In the genomic region with DNA sequence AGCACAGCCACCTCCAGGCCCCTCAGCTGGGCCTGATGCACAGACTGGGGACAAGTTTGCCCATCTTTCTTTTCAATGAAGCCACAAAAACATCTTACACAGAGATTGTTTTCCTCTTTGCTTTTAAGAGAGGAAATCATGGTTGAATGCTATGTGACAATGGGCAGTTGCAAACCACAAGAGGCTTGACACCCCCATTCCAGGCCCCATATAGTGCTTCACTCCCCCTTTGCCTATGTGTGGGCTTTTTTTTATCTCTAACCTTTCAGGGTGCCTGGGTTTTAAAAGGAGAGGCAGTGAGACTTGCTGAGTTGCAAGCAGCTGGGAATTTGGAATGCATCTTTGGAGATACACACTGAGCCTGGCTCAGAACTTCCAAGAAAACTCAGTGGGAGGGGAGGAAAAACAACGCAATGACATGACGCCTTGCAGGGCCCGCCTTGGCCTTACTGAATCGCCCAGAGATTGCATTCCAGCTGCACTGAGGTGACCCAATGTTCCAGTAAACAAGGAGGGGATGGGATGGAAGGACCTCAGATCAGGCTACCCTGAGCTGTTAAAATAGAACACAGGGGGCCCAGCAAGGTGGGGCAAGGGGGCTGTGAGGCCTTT, we compare ENCODE assay signal across 9 cellular contexts.
DNase-seq lines count a peak whose midpoint lies in the region; ATAC-seq and TF ChIP-seq lines count a peak whose summit lies in the region.
"Had no signal": no experiment of that assay in that cellular context is flagged by ENCODE, and none has a peak within 500 bp of the region (broad histone marks: within the 10 kb centered on the region; RNA-seq: fewer than 3 reads in every experiment).

No MANE protein-coding gene starts in this region.

- ATAC-seq in activated T-helper 17 cell treated with anti-CD3 and anti-CD28 coated beads, Interleukin-2, amount 50 U/mL, for 72 hours (replicated peaks) = no peak
- ATAC-seq in gastroesophageal sphincter = peak; percentile 88
- ATAC-seq in upper lobe of left lung (ENCODE audit: low FRiP score in 2 of 2) = peak; percentile 55 to 91

- H3K9ac ChIP-seq in neuronal stem cell (ENCODE audit: low read depth, low read length, poor library complexity) = no peak overlapping the region

- H2BK5ac ChIP-seq in neuronal stem cell (ENCODE audit: low read length) = no peak overlapping the region

- intact Hi-C loops in activated T-helper 2 cell treated with anti-CD3 and anti-CD28 coated beads, Interferon-gamma antibody, Interleukin-2, Interleukin-4, amounts not matched to agents 10 μg/mL and 5 μg/mL and 100 μg/mL, durations not matched to agents 14 hours and 24 hours and 36 hours (cut with micrococcal nuclease) = no loop called here

- H3K14ac ChIP-seq in neuronal stem cell (ENCODE audit: low read length) = no peak overlapping the region

- no peaks in the 10 kb centered on the region for H3K79me1 ChIP-seq in neuronal stem cell (ENCODE audit: low read depth, low read length)

- no peak overlapping the region for H3K23ac ChIP-seq in neuronal stem cell (ENCODE audit: low read depth, low read length, poor library complexity)

- no peak overlapping the region for H3K4me3 Mint-ChIP-seq in activated T-helper 17 cell treated with anti-CD3 and anti-CD28 coated beads, Interleukin-2, amount 50 U/mL, for 72 hours
- H3K4me3 Mint-ChIP-seq in activated T-helper 2 cell treated with anti-CD3 and anti-CD28 coated beads, Interferon-gamma antibody, Interleukin-2, Interleukin-4, amounts not matched to agents 10 μg/mL and 5 μg/mL and 100 μg/mL, durations not matched to agents 14 hours and 24 hours and 36 hours (ENCODE audit: low read depth) = no peak overlapping the region

- no peak overlapping the region for H4K91ac ChIP-seq in neuronal stem cell (ENCODE audit: low read depth, low read length, poor library complexity)

- H2BK12ac ChIP-seq in neuronal stem cell (ENCODE audit: low read length) = no peak overlapping the region

- no peak for TF ChIP-seq CTCF in gastroesophageal sphincter (IDR thresholded peaks at IDR 0.05)
- TF ChIP-seq CTCF in upper lobe of left lung (IDR thresholded peaks at IDR 0.05) = no peak

- H3K36me3 Mint-ChIP-seq in activated T-helper 17 cell treated with anti-CD3 and anti-CD28 coated beads, Interleukin-2, amount 50 U/mL, for 72 hours (ENCODE audit: low read depth) = no peaks in the 10 kb centered on the region
- H3K36me3 Mint-ChIP-seq in activated T-helper 2 cell treated with anti-CD3 and anti-CD28 coated beads, Interferon-gamma antibody, Interleukin-2, Interleukin-4, amounts not matched to agents 10 μg/mL and 5 μg/mL and 100 μg/mL, durations not matched to agents 14 hours and 24 hours and 36 hours (ENCODE audit: low read depth) = no peaks in the 10 kb centered on the region

- H3K27me3 Mint-ChIP-seq in activated T-helper 17 cell treated with anti-CD3 and anti-CD28 coated beads, Interleukin-2, amount 50 U/mL, for 72 hours = peaks cover 3% of the 10 kb centered on the region
- H3K27me3 Mint-ChIP-seq in activated T-helper 2 cell treated with anti-CD3 and anti-CD28 coated beads, Interferon-gamma antibody, Interleukin-2, Interleukin-4, amounts not matched to agents 10 μg/mL and 5 μg/mL and 100 μg/mL, durations not matched to agents 14 hours and 24 hours and 36 hours (ENCODE audit: low read depth) = peaks cover 2% of the 10 kb centered on the region

- no peak for TF ChIP-seq POLR2A in gastroesophageal sphincter (IDR thresholded peaks at IDR 0.05)
- TF ChIP-seq POLR2A in upper lobe of left lung (IDR thresholded peaks at IDR 0.05) = no peak

- TF ChIP-seq EP300 in gastroesophageal sphincter (IDR thresholded peaks at IDR 0.05) (peak; percentile 23), upper lobe of left lung (IDR thresholded peaks at IDR 0.05) (peak in 2 of 4 donors; percentile 4 to 31)

- H2AK5ac ChIP-seq in neuronal stem cell (ENCODE audit: low read depth, low read length) = no peak overlapping the region

- H3K4me1 Mint-ChIP-seq in activated T-helper 17 cell treated with anti-CD3 and anti-CD28 coated beads, Interleukin-2, amount 50 U/mL, for 72 hours = no peaks in the 10 kb centered on the region
- H3K4me1 Mint-ChIP-seq in activated T-helper 2 cell treated with anti-CD3 and anti-CD28 coated beads, Interferon-gamma antibody, Interleukin-2, Interleukin-4, amounts not matched to agents 10 μg/mL and 5 μg/mL and 100 μg/mL, durations not matched to agents 14 hours and 24 hours and 36 hours (ENCODE audit: low read depth) = peaks cover 3% of the 10 kb centered on the region

- no peak overlapping the region for H2BK15ac ChIP-seq in neuronal stem cell (ENCODE audit: low read length)

- no peak overlapping the region for H3K4ac ChIP-seq in neuronal stem cell (ENCODE audit: low read length)

- peak overlapping the region; percentile 51 for H3K18ac ChIP-seq in neuronal stem cell (ENCODE audit: low read length)

- H4K8ac ChIP-seq in neuronal stem cell (ENCODE audit: low read depth, low read length) = peak overlapping the region; percentile 49

- no peak overlapping the region for H3K4me3 ChIP-seq in gastroesophageal sphincter
- no peak overlapping the region for H3K4me3 ChIP-seq in neuronal stem cell (ENCODE audit: low read length in 2 of 2)
- no peak overlapping the region for H3K4me3 ChIP-seq in upper lobe of left lung

- H2AFZ ChIP-seq in neuronal stem cell (ENCODE audit: low read length) = peak overlapping the region; percentile 73

- no peak overlapping the region for H2BK120ac ChIP-seq in neuronal stem cell (ENCODE audit: low read depth, low read length)

- peak overlapping the region; percentile 36 to 81 (median 76) for H3K27ac ChIP-seq in gastroesophageal sphincter
- peak overlapping the region; percentile 49 for H3K27ac ChIP-seq in neuronal stem cell (replicated peaks; ENCODE audit: low read length)
- peak overlapping the region in 3 of 4 donors; percentile 24 to 75 (median 37) for H3K27ac ChIP-seq in upper lobe of left lung

- H3K4me1 ChIP-seq in gastroesophageal sphincter = peaks cover 0 to 37% (median 0%) of the 10 kb centered on the region in 3 donors
- peaks cover 11% of the 10 kb centered on the region in 2 donors for H3K4me1 ChIP-seq in neuronal stem cell (ENCODE audit: control insufficient read depth in 2 of 2, insufficient read depth in 1 of 2, low read depth in 1 of 2, low read length in 2 of 2)
- H3K4me1 ChIP-seq in upper lobe of left lung = peaks cover 0 to 13% (median 10%) of the 10 kb centered on the region in 4 donors

- H3K9me3 ChIP-seq in gastroesophageal sphincter (no peaks in the 10 kb centered on the region), neuronal stem cell (replicated peaks in 1 of 2; ENCODE audit: control insufficient read depth in 2 of 2, insufficient read depth in 1 of 2, low read depth in 1 of 2, low read length in 2 of 2) (no peaks in the 10 kb centered on the region), upper lobe of left lung (no peaks in the 10 kb centered on the region)

- H3K9me3 Mint-ChIP-seq in activated T-helper 17 cell treated with anti-CD3 and anti-CD28 coated beads, Interleukin-2, amount 50 U/mL, for 72 hours = no peaks in the 10 kb centered on the region
- no peaks in the 10 kb centered on the region for H3K9me3 Mint-ChIP-seq in activated T-helper 2 cell treated with anti-CD3 and anti-CD28 coated beads, Interferon-gamma antibody, Interleukin-2, Interleukin-4, amounts not matched to agents 10 μg/mL and 5 μg/mL and 100 μg/mL, durations not matched to agents 14 hours and 24 hours and 36 hours

- no peak for DNase-seq in neuronal stem cell (ENCODE audit: low spot score)
- peak in 1 of 2 donors; percentile 31 for DNase-seq in upper lobe of left lung
- no peak for DNase-seq in activated CD8-positive, alpha-beta memory T cell treated with anti-CD3 and anti-CD28 coated beads, Interleukin-2, amount 50 U/mL, for 48 hours
- no peak for DNase-seq in NCI-H2107 treated with DMSO at 0.1 percent for 48 hours (lab: John Stamatoyannopoulos, UW; ENCODE audit: unreplicated experiment)
- DNase-seq in activated T-helper 2 cell treated with anti-CD3 and anti-CD28 coated beads, Interferon-gamma antibody, Interleukin-2, Interleukin-4, amounts not matched to agents 10 μg/mL and 5 μg/mL and 100 μg/mL, durations not matched to agents 14 hours and 24 hours and 36 hours (ENCODE audit: low spot score) = no peak
- DNase-seq: KG1, posterior cingulate gyrus had no signal

- H3K36me3 ChIP-seq in gastroesophageal sphincter (no peaks in the 10 kb centered on the region), neuronal stem cell (replicated peaks in 1 of 2; ENCODE audit: control insufficient read depth in 2 of 2, insufficient read depth in 2 of 2, low read length in 2 of 2) (no peaks in the 10 kb centered on the region), upper lobe of left lung (no peaks in the 10 kb centered on the region)

- peak overlapping the region; percentile 4 for H3K27ac Mint-ChIP-seq in activated T-helper 17 cell treated with anti-CD3 and anti-CD28 coated beads, Interleukin-2, amount 50 U/mL, for 72 hours
- H3K27ac Mint-ChIP-seq in activated T-helper 2 cell treated with anti-CD3 and anti-CD28 coated beads, Interferon-gamma antibody, Interleukin-2, Interleukin-4, amounts not matched to agents 10 μg/mL and 5 μg/mL and 100 μg/mL, durations not matched to agents 14 hours and 24 hours and 36 hours = no peak overlapping the region

- no peak overlapping the region for H3K4me2 ChIP-seq in neuronal stem cell (ENCODE audit: insufficient read depth, low read length, poor library complexity, severe bottlenecking)

- H3K27me3 ChIP-seq in gastroesophageal sphincter (no peaks in the 10 kb centered on the region), neuronal stem cell (ENCODE audit: control insufficient read depth in 3 of 3, insufficient read depth in 3 of 3, low read depth in 1 of 3, low read length in 3 of 3) (peaks cover 0 to 7% (median 0%) of the 10 kb centered on the region in 3 experiments), upper lobe of left lung (no peaks in the 10 kb centered on the region)

- 18 to 20% methylated on average over 1 to 2 of the region's 4 CpGs for WGBS in gastroesophageal sphincter (ENCODE audit: low coverage in 1 of 2), 2 donors
- WGBS in neuronal stem cell (ENCODE audit: extremely low coverage in 2 of 2, insufficient read length in 2 of 2, insufficient replicate concordance in 1 of 2), 2 donors = no CpG with 5 or more reads among the region's 4 CpGs
- WGBS in upper lobe of left lung, 2 donors = 72 to 78% methylated on average over 4 of the region's 4 CpGs
